In the genomic region with DNA sequence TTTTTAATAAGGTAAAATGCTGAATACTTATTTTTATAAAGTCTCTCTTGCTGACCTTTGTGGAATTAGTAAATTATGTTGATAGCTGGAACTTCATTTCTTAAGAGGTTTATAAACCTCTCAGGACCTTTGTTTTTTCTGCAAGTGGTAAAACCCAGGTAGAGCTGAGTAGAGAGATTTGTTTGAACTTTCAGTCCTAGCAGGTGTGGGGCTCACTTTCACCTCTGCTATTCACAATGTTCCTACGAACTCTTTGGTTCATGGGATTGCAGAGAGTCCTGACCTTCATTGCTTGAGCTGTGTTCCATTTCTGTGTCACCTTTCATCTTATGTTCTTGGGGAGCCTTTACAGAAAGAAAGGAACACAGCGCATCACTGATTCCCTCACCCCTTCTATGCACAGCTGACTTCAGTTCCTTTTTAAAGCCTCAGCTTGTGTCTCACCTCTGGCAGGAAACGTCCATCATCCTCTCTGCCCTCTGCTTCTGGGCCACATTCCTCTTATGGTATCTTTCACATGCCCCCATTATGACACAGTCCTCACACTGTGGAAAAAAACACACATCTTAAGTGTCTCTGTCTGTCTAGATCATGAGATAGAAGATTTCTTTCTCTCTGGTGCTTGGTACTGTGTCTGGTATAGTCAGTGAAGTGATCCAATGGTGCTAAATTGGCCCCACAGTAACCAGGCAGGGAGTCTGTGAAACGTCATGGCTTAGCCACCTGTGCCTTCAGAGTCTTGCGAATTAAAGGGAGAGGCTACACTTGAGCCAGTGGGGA, we compare ENCODE assay signal across 1 cellular context.
TF ChIP-seq lines count a peak whose summit lies in the region.

No MANE protein-coding gene starts in this region.

TF ChIP-seq in GM12878, 131 proteins besides CTCF, POLR2A, EP300 and RAD21 (continued from another document):
- TF ChIP-seq SMAD1 (IDR thresholded peaks at IDR 0.05; ENCODE audit: low read depth, partially characterized antibody) = no peak
